18 cellular contexts compared by ENCODE assay signal in the genomic region with DNA sequence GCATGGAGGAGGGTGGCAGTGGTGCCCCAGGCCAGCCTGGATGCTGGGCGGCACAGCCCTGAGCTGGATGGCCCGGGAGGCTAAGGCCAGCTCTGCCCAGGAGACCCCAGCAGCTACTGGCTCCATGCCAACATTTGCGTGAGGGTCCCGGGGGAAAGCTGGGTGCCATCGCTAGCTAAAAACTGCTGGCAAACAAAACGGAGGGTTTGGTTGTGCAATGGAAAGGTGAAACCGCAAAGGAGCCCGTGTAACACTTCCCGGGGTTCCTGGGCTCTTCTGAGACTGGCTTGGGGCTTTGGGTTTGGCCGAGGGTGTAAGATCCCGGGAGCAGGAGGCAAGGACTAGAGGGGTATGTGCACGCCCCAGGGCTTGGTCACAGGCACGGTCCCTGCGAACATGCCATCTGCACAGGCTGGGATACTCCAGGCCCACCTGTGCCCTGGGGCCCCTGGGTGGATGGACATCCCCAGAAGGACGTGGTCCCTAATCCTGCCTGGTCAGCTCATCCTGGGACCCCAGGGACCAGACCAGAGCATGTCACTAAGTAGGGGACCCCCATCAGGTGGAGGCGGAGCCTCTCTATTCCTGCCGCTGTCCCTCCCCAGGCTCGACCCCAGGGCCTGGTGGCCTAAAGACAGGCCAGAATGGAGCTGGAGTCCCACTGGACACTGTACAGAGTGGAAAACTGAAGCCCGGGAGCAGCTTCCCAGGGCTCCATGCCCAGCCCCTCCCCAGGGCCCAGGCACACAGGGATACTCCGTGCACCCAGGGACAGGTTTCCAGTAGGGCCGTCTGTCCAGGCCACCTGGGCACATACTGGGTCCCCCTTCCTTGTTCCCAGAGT. TPM values are rescaled to one million over a fixed set of nuclear protein-coding genes. Genes with fewer than 3 reads are reported as not detected.
DNase-seq lines count a peak whose midpoint lies in the region; ATAC-seq and TF ChIP-seq lines count a peak whose summit lies in the region.
"Had no signal": no experiment of that assay in that cellular context is flagged by ENCODE, and none has a peak within 500 bp of the region (broad histone marks: within the 10 kb centered on the region; RNA-seq: fewer than 3 reads in every experiment).

No MANE protein-coding gene starts in this region.

- no peak for ATAC-seq in Right ventricle myocardium superior (ENCODE audit: poor library complexity)
- no peak for ATAC-seq in RWPE2 (ENCODE audit: low read depth)
- ATAC-seq in HG03571 (IDR thresholded peaks at IDR 0.05; ENCODE audit: unreplicated experiment): no peak
- ATAC-seq: Panc1 had no signal

- peaks cover 16% of the 10 kb centered on the region for H3K4me1 ChIP-seq in RWPE2 (ENCODE audit: insufficient read depth, poor library complexity, severe bottlenecking)
- H3K4me1 ChIP-seq in suprapubic skin: peaks cover 63% of the 10 kb centered on the region

- no peaks in the 10 kb centered on the region for H3K36me3 ChIP-seq in RWPE2 (ENCODE audit: low read depth)
- no peaks in the 10 kb centered on the region for H3K36me3 ChIP-seq in suprapubic skin
- H3K36me3 ChIP-seq: MG63 had no signal

- intact Hi-C loops in cardiac septum (cut with DNase I) (no loop called here), Right ventricle myocardium superior (cut with DNase I) (no loop called here)

- TF ChIP-seq EP300 in suprapubic skin (IDR thresholded peaks at IDR 0.05): no peak

- WGBS in suprapubic skin: 86% methylated on average over 11 of the region's 21 CpGs

- H3K4me3 ChIP-seq in RWPE2 (ENCODE audit: severe bottlenecking): no peak overlapping the region
- no peak overlapping the region for H3K4me3 ChIP-seq in suprapubic skin
- H3K4me3 ChIP-seq: MG63 had no signal

- H3K27me3 ChIP-seq in RWPE2 (ENCODE audit: insufficient read depth, poor library complexity, severe bottlenecking) (no peaks in the 10 kb centered on the region), suprapubic skin (peaks cover 39% of the 10 kb centered on the region)
- H3K27me3 ChIP-seq: MG63 had no signal

- H3K9me3 ChIP-seq in RWPE2 (ENCODE audit: severe bottlenecking) (no peaks in the 10 kb centered on the region), suprapubic skin (no peaks in the 10 kb centered on the region)
- H3K9me3 ChIP-seq: MG63 had no signal

- TF ChIP-seq POLR2A in suprapubic skin (IDR thresholded peaks at IDR 0.05): no peak

- peak; percentile 43 for DNase-seq in cardiac septum (ENCODE audit: low spot score)
- no peak for DNase-seq in Right ventricle myocardium superior
- DNase-seq in RWPE2 (ENCODE audit: low spot score): peak; percentile 46
- peak; percentile 82 for DNase-seq in mesenteric fat pad (ENCODE audit: low spot score)
- DNase-seq in suprapubic skin (ENCODE audit: low spot score in 2 of 2): peak; percentile 48 to 76
- DNase-seq in GDM1 (lab: John Stamatoyannopoulos, UW): no peak
- DNase-seq in C1 segment of cervical spinal cord (lab: John Stamatoyannopoulos, UW): no peak
- DNase-seq: CD4-positive, alpha-beta memory T cell; GOT3; HFFc6; NCI-H1105; NCI-H187; NCI-H82 had no signal

- TF ChIP-seq CTCF in RWPE2 (IDR thresholded peaks at IDR 0.05; ENCODE audit: poor library complexity, severe bottlenecking) (no peak), suprapubic skin (IDR thresholded peaks at IDR 0.05) (no peak)

- no peak overlapping the region for H3K27ac ChIP-seq in RWPE2 (ENCODE audit: poor library complexity, severe bottlenecking)
- no peak overlapping the region for H3K27ac ChIP-seq in suprapubic skin
- H3K27ac ChIP-seq: KMS-11 had no signal

RNA-seq across cellular contexts. Expression of gene IGF2, which starts 44.6 kb away (rescaled TPM):
- 87.7 TPM for total RNA-seq in cardiac septum
- total RNA-seq in Right ventricle myocardium superior: 79.9 TPM
- 148 TPM for total RNA-seq in mesenteric fat pad
- total RNA-seq in suprapubic skin: 1 to 10 TPM; 3.2 to 9.7 (median 5.6) TPM
- total RNA-seq: CD4-positive, alpha-beta memory T cell; G401 had no signal

Comparison
In these comparisons a context has a peak if more than half of its experiments do, and no peak if none do; other contexts are left out.
1. DNase-seq: peak in cardiac septum (single experiment), RWPE2 (single experiment), mesenteric fat pad (single experiment) and suprapubic skin (2 of 2); none in Right ventricle myocardium superior (single experiment), GDM1 (single experiment) and C1 segment of cervical spinal cord (0 of 14).